Comparison of ENCODE assay signal across 8 cellular contexts in genomic region chr11:117098269-117099231, GRCh38. TPM values are rescaled to one million over a fixed set of nuclear protein-coding genes. Genes with fewer than 3 reads are reported as not detected.
DNase-seq lines count a peak whose midpoint lies in the region; ATAC-seq and TF ChIP-seq lines count a peak whose summit lies in the region.

SIK3 (minus strand) TSS chr11:117098428; CDS start chr11:117098415, 13 bp downstream.

- peak; percentile 56 for ATAC-seq in GM21447 (IDR thresholded peaks at IDR 0.05; ENCODE audit: unreplicated experiment)

- H3K9me3 Mint-ChIP-seq in Caco-2 (ENCODE audit: unreplicated experiment): no peaks in the 10 kb centered on the region

- H4K20me1 ChIP-seq in OCI-LY1 (ENCODE audit: insufficient read depth, low read length): no peaks in the 10 kb centered on the region

- H3F3A ChIP-seq in OCI-LY1 (ENCODE audit: insufficient read depth, low read length): no peaks in the 10 kb centered on the region

- H3K27me3 ChIP-seq in Caco-2 (replicated peaks; ENCODE audit: control insufficient read depth, insufficient read depth, low read length) (no peaks in the 10 kb centered on the region), OCI-LY1 (ENCODE audit: insufficient read depth, low read length) (no peaks in the 10 kb centered on the region)

- peak within 1 kb of the TSS; percentile 99 for H3K27ac Mint-ChIP-seq in Caco-2 (ENCODE audit: unreplicated experiment)

- intact Hi-C loops in Caco-2 (cut with micrococcal nuclease; ENCODE audit: unreplicated experiment): loop anchor here (1.0 to 5.0 kb wide), 4 partner anchors 126 to 311 kb away; partner anchors contain the start of gene ZPR1

- peak within 1 kb of the TSS; percentile 99 for H3K4me2 ChIP-seq in OCI-LY1 (ENCODE audit: low read length)

- H3K9me3 ChIP-seq in Caco-2 (no peaks in the 10 kb centered on the region), OCI-LY1 (ENCODE audit: low read length) (no peaks in the 10 kb centered on the region)

- H3K27me3 Mint-ChIP-seq in Caco-2 (ENCODE audit: insufficient read depth, unreplicated experiment): no peaks in the 10 kb centered on the region

- H3K9ac ChIP-seq in OCI-LY1 (ENCODE audit: low read length): peak within 1 kb of the TSS; percentile 97

- H3K27ac ChIP-seq in OCI-LY1 (ENCODE audit: low read depth, low read length, poor library complexity, severe bottlenecking): peak within 1 kb of the TSS; percentile 88

- H3K4me1 Mint-ChIP-seq in Caco-2 (ENCODE audit: low read depth, unreplicated experiment): peaks cover 51% of the 10 kb centered on the region

- CTCF ChIA-PET in Caco-2 (lab: Charles Lee): interaction anchor here (0.6 to 3.4 kb wide), 23 partner anchors 7 to 366 kb away, joined by 3 to 18 read pairs (median 3); no protein-coding TSS in a partner anchor

- H3K9me2 ChIP-seq in OCI-LY1 (ENCODE audit: low read depth, low read length): no peaks in the 10 kb centered on the region

- H3K36me3 ChIP-seq in Caco-2 (ENCODE audit: control insufficient read depth, insufficient read depth, low read length): 0 out of 2 replicates have a peak, but pooled peaks cover 1% of the 10 kb centered on the region
- no peaks in the 10 kb centered on the region for H3K36me3 ChIP-seq in OCI-LY1 (ENCODE audit: insufficient read depth, low read length)

- TF ChIP-seq CTCF in Caco-2 (IDR thresholded peaks at IDR 0.05; ENCODE audit: insufficient read depth in 1 of 2, low read depth in 1 of 2, low read length in 1 of 2, severe bottlenecking in 1 of 2, unreplicated experiment in 1 of 2) (peak; percentile 82 to 92), OCI-LY1 (IDR thresholded peaks at IDR 0.05; ENCODE audit: low read length) (peak; percentile 48; the same call in 1 of the 2 replicates), epithelial cell of esophagus (IDR thresholded peaks at IDR 0.05; ENCODE audit: insufficient read depth, low read depth, low read length, missing control alignments) (peak; percentile 23)

- H3K4me1 ChIP-seq in Caco-2 (peaks cover 46% of the 10 kb centered on the region), OCI-LY1 (ENCODE audit: insufficient read depth, low read length, severe bottlenecking) (peaks cover 35% of the 10 kb centered on the region)

- BruUV-seq in Caco-2 (replicated peaks; lab: Mats Ljungman, UMichigan): TSS peak; percentile 94

- POLR2A ChIA-PET in Caco-2 (lab: Charles Lee): interaction anchor here (0.7 to 2.0 kb wide), 9 partner anchors 22 to 315 kb away, joined by 3 to 23 read pairs (median 5); partner anchors contain the start of genes APOC3 and PAFAH1B2

- peak within 1 kb of the TSS; percentile 35; the same call in 1 of the 2 replicates for H2AFZ ChIP-seq in OCI-LY1 (ENCODE audit: low read length)

- peaks cover 17% of the 10 kb centered on the region for H3K36me3 Mint-ChIP-seq in Caco-2 (ENCODE audit: insufficient read depth, unreplicated experiment)

- H3K4me3 ChIP-seq in Caco-2 (ENCODE audit: low read depth, low read length) (peak within 1 kb of the TSS; percentile 90), OCI-LY1 (ENCODE audit: low read depth, low read length, poor library complexity, severe bottlenecking) (peak within 1 kb of the TSS; percentile 99), epithelial cell of esophagus (ENCODE audit: low read length) (peak within 1 kb of the TSS; percentile 80)

- DNase-seq in Caco-2: peak; percentile 96 to 99
- DNase-seq in HuH-7.5 (ENCODE audit: low spot score): peak; percentile 92
- DNase-seq in activated T-cell treated with anti-CD3 and anti-CD28 coated beads for 24 hours (ENCODE audit: low read depth): peak; percentile 86
- peak; percentile 93 for DNase-seq in epithelial cell of esophagus (ENCODE audit: low read depth)
- peak; percentile 95 for DNase-seq in mucosa of gallbladder (ENCODE audit: low spot score)
- peak; percentile 91 for DNase-seq in stimulated activated CD8-positive, alpha-beta memory T cell treated with anti-CD3 and anti-CD28 coated beads, Interleukin-4, amount 100 ng/mL, for 24 hours (ENCODE audit: low read depth)

- peak within 1 kb of the TSS; percentile 77 for H3K4me3 Mint-ChIP-seq in Caco-2 (ENCODE audit: unreplicated experiment)

- H3K79me2 ChIP-seq in OCI-LY1 (ENCODE audit: insufficient read depth, low read length): peaks cover 43% of the 10 kb centered on the region

RNA-seq across cellular contexts. Expression of gene SIK3, which starts in this region (rescaled TPM):
- total RNA-seq in Caco-2 (2022) (65.7 and 69.4 TPM in 2 replicates), mucosa of gallbladder (54.6 TPM)

Comparison
In these comparisons a context has a peak if more than half of its experiments do, and no peak if none do; other contexts are left out.
1. Peak in every context shown above with its lines: DNase-seq, ATAC-seq, H3K4me3 ChIP-seq and H3K27ac ChIP-seq.
2. CTCF ChIP-seq: peak in every context shown above with its lines; median percentile 87 in Caco-2; 48 in OCI-LY1; 23 in epithelial cell of esophagus.